ENCODE assay signal across 1 cellular context in genomic region chr9:87640385-87640795, GRCh38.
TF ChIP-seq lines count a peak whose summit lies in the region.

No MANE protein-coding gene starts in this region.

TF ChIP-seq in IMR-90, 13 proteins besides CTCF, POLR2A, EP300 and RAD21 (continued from another document):
- TF ChIP-seq CEBPB (IDR thresholded peaks at IDR 0.05; ENCODE audit: low read depth, low read length) (no peak), RFX5 (IDR thresholded peaks at IDR 0.05; ENCODE audit: low read depth, low read length) (no peak)
